8 cellular contexts compared by ENCODE assay signal in the genomic region with DNA sequence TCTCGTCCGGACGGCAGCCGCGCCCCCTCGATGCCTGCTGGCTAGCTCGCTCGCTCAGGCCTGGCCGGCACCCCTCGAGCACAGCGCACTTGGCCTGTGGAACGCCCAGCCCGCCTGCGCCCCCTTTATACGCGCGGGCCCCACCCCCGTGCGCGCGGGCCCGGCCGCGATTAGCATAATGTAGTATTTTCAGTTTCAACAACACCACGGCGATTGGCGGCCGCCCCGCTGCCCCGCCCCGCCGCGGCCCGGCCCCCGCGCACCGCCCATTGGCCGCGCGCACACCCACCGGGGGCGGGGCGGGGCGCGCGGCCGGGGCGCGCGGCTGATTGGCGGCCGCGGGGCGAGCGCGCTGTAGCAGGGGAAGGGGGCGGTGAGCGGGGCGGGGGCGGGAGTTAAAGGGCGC. TPM values are rescaled to one million over a fixed set of nuclear protein-coding genes. Genes with fewer than 3 reads are reported as not detected.
DNase-seq lines count a peak whose midpoint lies in the region; ATAC-seq and TF ChIP-seq lines count a peak whose summit lies in the region.

Gene CDKN1C, minus strand, starts transcription at position 100 of the 406 bp plus-strand sequence. CDS start 319 bp downstream, outside the sequence.

- DNase-seq in H4 (ENCODE audit: low spot score) (peak; percentile 60), M059J (ENCODE audit: low read depth) (peak; percentile 68), T-cell (peak; percentile 64 to 84 (median 78)), heart left ventricle (peak; percentile 83 to 94 (median 91)), posterior vena cava (ENCODE audit: low spot score) (peak; percentile 95), type B pancreatic cell (ENCODE audit: extremely low spot score, unreplicated experiment) (peak; percentile 95)

- H3K9me2 ChIP-seq in DOHH2 (replicated peaks; ENCODE audit: control insufficient read depth, low read length) = no peaks in the 10 kb centered on the region

- H3K9me3 Mint-ChIP-seq in T-cell (no peaks in the 10 kb centered on the region), type B pancreatic cell (no peaks in the 10 kb centered on the region)

- H3K36me3 Mint-ChIP-seq in T-cell (no peaks in the 10 kb centered on the region), type B pancreatic cell (peaks cover 4% of the 10 kb centered on the region)

- H3K27me3 ChIP-seq in DOHH2 (ENCODE audit: control insufficient read depth, low read length) (no peaks in the 10 kb centered on the region), heart left ventricle (peaks cover 0 to 14% (median 0%) of the 10 kb centered on the region in 9 donors)

- no peaks in the 10 kb centered on the region; the same call in 1 of the 2 replicates for H3F3A ChIP-seq in DOHH2 (ENCODE audit: control insufficient read depth, insufficient read depth)

- H3K4me3 ChIP-seq in DOHH2 (ENCODE audit: low read length) (peak within 1 kb of the TSS; percentile 11; the same call in 1 of the 2 replicates), heart left ventricle (peak within 1 kb of the TSS; percentile 67 to 90 (median 85))

- no peak for TF ChIP-seq CTCF in DOHH2 (IDR thresholded peaks at IDR 0.05; ENCODE audit: low read depth, low read length, poor library complexity, severe bottlenecking)
- no peak for TF ChIP-seq CTCF in heart left ventricle (IDR thresholded peaks at IDR 0.05)
- no peak for TF ChIP-seq CTCF in type B pancreatic cell (conservative IDR thresholded peaks at IDR 0.05)

- H3K27me3 Mint-ChIP-seq in T-cell = peaks cover 0 to 7% of the 10 kb centered on the region in 2 donors
- peaks cover 7% of the 10 kb centered on the region for H3K27me3 Mint-ChIP-seq in type B pancreatic cell

- POLR2A ChIA-PET in T-cell (lab: Charles Lee) = no interaction called here

- CTCF ChIA-PET in T-cell (lab: Charles Lee) = interaction anchor here in 1 of 2 donors (3.0 kb wide), 1 partner anchor 352 kb away, joined by 32 read pairs; no protein-coding TSS in a partner anchor

- H3K9me3 ChIP-seq in DOHH2 (ENCODE audit: control insufficient read depth, insufficient read depth, low read length) = no peaks in the 10 kb centered on the region
- H3K9me3 ChIP-seq in heart left ventricle = no peaks in the 10 kb centered on the region

- H3K36me3 ChIP-seq in DOHH2 (ENCODE audit: control insufficient read depth, low read length) = no peaks in the 10 kb centered on the region
- peaks cover 0 to 4% (median 0%) of the 10 kb centered on the region in 9 donors for H3K36me3 ChIP-seq in heart left ventricle

- TF ChIP-seq POLR2A in heart left ventricle (IDR thresholded peaks at IDR 0.05) = peak in 1 of 2 donors; percentile 95

- H3K27ac ChIP-seq in DOHH2 (ENCODE audit: low read depth, low read length) (no peak within 1 kb of the TSS), adipose tissue (ENCODE audit: low read depth, low read length) (no peak within 1 kb of the TSS), heart left ventricle (peak within 1 kb of the TSS; percentile 71 to 94 (median 88))

- H3K4me3 Mint-ChIP-seq in T-cell = peak within 1 kb of the TSS; percentile 85 to 92 (median 85)
- peak within 1 kb of the TSS; percentile 95 for H3K4me3 Mint-ChIP-seq in type B pancreatic cell

- H3K4me1 Mint-ChIP-seq in T-cell (peaks cover 17 to 27% (median 24%) of the 10 kb centered on the region in 3 donors), type B pancreatic cell (ENCODE audit: unreplicated experiment) (peaks cover 23% of the 10 kb centered on the region)

- WGBS in adipose tissue, 3 donors = 0 to 1% (median 1%) methylated on average over 24 to 59 of the region's 61 CpGs
- WGBS in heart left ventricle, 4 donors = 0 to 1% (median 1%) methylated on average over 2 to 61 of the region's 61 CpGs; no CpG with 5 or more reads in 1 of the 4 donors

- H3K4me1 ChIP-seq in DOHH2 (ENCODE audit: control insufficient read depth, low read length) (no peaks in the 10 kb centered on the region; the same call in 1 of the 2 replicates), heart left ventricle (peaks cover 0 to 43% (median 25%) of the 10 kb centered on the region in 12 donors)

- intact Hi-C loops in heart left ventricle (cut with DNase I) = loop anchor here in 9 of 10 donors (2.0 to 10.0 kb wide), 13 partner anchors 53 to 573 kb away; partner anchors contain the start of genes KCNQ1OT1 (in 6 of the 9) and KCNQ1 (in 1 of the 9)
- intact Hi-C loops in posterior vena cava (cut with DNase I) = loop anchor here in 1 of 2 donors (10.0 kb wide), 2 partner anchors 181 to 581 kb away; partner anchors contain the start of genes C11orf21 and TSPAN32

- ATAC-seq in T-cell (replicated peaks in 1 of 4) = peak; percentile 88 to 90 (median 89)
- ATAC-seq in heart left ventricle = peak; percentile 59 to 82 (median 76)

- no peaks in the 10 kb centered on the region for H4K20me1 ChIP-seq in DOHH2 (ENCODE audit: control insufficient read depth, insufficient read depth, low read depth, low read length)

- peak within 1 kb of the TSS; percentile 27; the same call in 1 of the 2 replicates for H3K4me2 ChIP-seq in DOHH2 (ENCODE audit: low read length)

- no peaks in the 10 kb centered on the region for H3K79me2 ChIP-seq in DOHH2 (ENCODE audit: control insufficient read depth, low read length)

- H3K27ac Mint-ChIP-seq in T-cell = peak within 1 kb of the TSS; percentile 65 to 75
- H3K27ac Mint-ChIP-seq in type B pancreatic cell = peak within 1 kb of the TSS; percentile 86

RNA-seq across cellular contexts. Expression of gene CDKN1C, which starts in this region (rescaled TPM):
- 4.2 and 5.1 TPM in 2 replicates for total RNA-seq in H4 (2014; rRNA removed; shearing (Covaris generic))
- 4.4 and 6.2 TPM in 2 replicates for total RNA-seq in M059J (2014; rRNA removed; shearing (Covaris generic))
- 1 to 10 TPM; 2.1 to 7.0 (median 5.3) TPM for total RNA-seq in T-cell
- 100 to 1,000 TPM in 2 of 3 donors, 10 to 100 TPM in 1; 22.4 to 254 (median 109) TPM for polyA plus RNA-seq in adipose tissue
- 10 to 100 TPM; 18.8 to 39.1 (median 33.4) TPM for total RNA-seq in heart left ventricle
- polyA plus RNA-seq in heart left ventricle = 10 to 100 TPM; 31.4 to 42.5 TPM
- 10 to 100 TPM; 23.6 to 58.8 TPM for total RNA-seq in posterior vena cava
- 108 and 140 TPM in 2 replicates for total RNA-seq in type B pancreatic cell (ENCODE audit: low replicate concordance)

Comparison
In these comparisons a context has a peak if more than half of its experiments do, and no peak if none do; other contexts are left out.
1. H3K27ac ChIP-seq: peak in heart left ventricle (12 of 12); none in DOHH2 (single experiment) and adipose tissue (single experiment).
2. Peak in every context shown above with its lines, with median percentiles within 50 percentile points of each other: DNase-seq.